9 cellular contexts compared by ENCODE assay signal in the genomic region with DNA sequence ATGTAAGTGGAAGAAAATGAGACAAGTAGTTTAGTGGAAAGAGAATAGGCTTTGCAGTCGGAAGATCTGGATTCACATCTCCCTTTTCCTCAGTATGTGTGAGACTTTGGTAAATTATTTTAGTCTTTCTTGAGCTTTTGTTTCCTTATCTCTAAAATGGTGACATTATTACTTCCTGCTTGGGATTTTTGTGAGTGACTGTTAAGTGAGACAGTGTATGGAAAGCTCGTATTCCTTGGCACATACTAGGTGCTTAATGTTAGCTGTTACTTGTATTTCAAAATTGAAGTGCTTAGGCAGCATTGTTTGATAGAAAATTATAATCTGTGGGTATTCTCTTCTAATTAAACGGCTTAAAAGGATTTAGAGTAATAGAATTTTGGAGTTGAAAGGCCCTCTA. TPM values are rescaled to one million over a fixed set of nuclear protein-coding genes. Genes with fewer than 3 reads are reported as not detected.
A peak's percentile ranks its signal among the peaks of the same experiment; 100 is the strongest.
DNase-seq lines count a peak whose midpoint lies in the region; ATAC-seq and TF ChIP-seq lines count a peak whose summit lies in the region.
"Had no signal": no experiment of that assay in that cellular context is flagged by ENCODE, and none has a peak within 500 bp of the region (broad histone marks: within the 10 kb centered on the region; RNA-seq: fewer than 3 reads in every experiment).

No MANE protein-coding gene starts in this region.

- H3K9ac ChIP-seq in iPS-15b (ENCODE audit: low read depth, low read length), result no peak overlapping the region

- no peak for ATAC-seq in activated B cell treated with CpG ODN at 0.5 μM for 24 hours (ENCODE audit: low read depth)
- no peak for ATAC-seq in stimulated activated naive CD8-positive, alpha-beta T cell treated with anti-CD3 and anti-CD28 coated beads, Interleukin-15, amount 100 ng/mL, for 72 hours
- ATAC-seq in GM19452 (IDR thresholded peaks at IDR 0.05; ENCODE audit: unreplicated experiment), result no peak
- no peak for ATAC-seq in HG02981 (IDR thresholded peaks at IDR 0.05; ENCODE audit: unreplicated experiment)

- peak overlapping the region; percentile 5 for H3K27ac Mint-ChIP-seq in T-helper 2 cell treated with Interferon-gamma antibody and Interleukin-4, amounts not matched to agents 5 μg/mL and 100 μg/mL, for 36 hours
- H3K27ac Mint-ChIP-seq in activated B cell treated with CpG ODN at 0.5 μM for 24 hours, result no peak overlapping the region
- H3K27ac Mint-ChIP-seq in stimulated activated naive CD8-positive, alpha-beta T cell treated with anti-CD3 and anti-CD28 coated beads, Interleukin-15, amount 100 ng/mL, for 72 hours, result peak overlapping the region; percentile 0 to 14

- peaks cover 3% of the 10 kb centered on the region for H3K4me1 ChIP-seq in iPS-15b (ENCODE audit: control insufficient read depth, insufficient read depth, low read length)

- intact Hi-C loops in activated B cell treated with CpG ODN at 0.5 μM for 24 hours (cut with micrococcal nuclease), result loop anchor here (2.0 to 5.0 kb wide), 3 partner anchors 13 to 1899 kb away; a partner anchor contains a TSS

- H3K36me3 ChIP-seq in iPS-15b (ENCODE audit: control insufficient read depth, insufficient read depth, low read length), result no peaks in the 10 kb centered on the region

- TF ChIP-seq CTCF in activated B cell treated with CpG ODN at 0.5 μM for 24 hours (IDR thresholded peaks at IDR 0.05), result no peak

- H3K27me3 Mint-ChIP-seq in T-helper 2 cell treated with Interferon-gamma antibody and Interleukin-4, amounts not matched to agents 5 μg/mL and 100 μg/mL, for 36 hours (ENCODE audit: low read depth), result peaks cover 6% of the 10 kb centered on the region
- H3K27me3 Mint-ChIP-seq in activated B cell treated with CpG ODN at 0.5 μM for 24 hours, result no peaks in the 10 kb centered on the region
- no peaks in the 10 kb centered on the region for H3K27me3 Mint-ChIP-seq in stimulated activated naive CD8-positive, alpha-beta T cell treated with anti-CD3 and anti-CD28 coated beads, Interleukin-15, amount 100 ng/mL, for 72 hours

- peaks cover 26% of the 10 kb centered on the region for H3K4me1 Mint-ChIP-seq in T-helper 2 cell treated with Interferon-gamma antibody and Interleukin-4, amounts not matched to agents 5 μg/mL and 100 μg/mL, for 36 hours (ENCODE audit: low read depth)
- peaks cover 60% of the 10 kb centered on the region for H3K4me1 Mint-ChIP-seq in activated B cell treated with CpG ODN at 0.5 μM for 24 hours
- peaks cover 38% of the 10 kb centered on the region for H3K4me1 Mint-ChIP-seq in stimulated activated naive CD8-positive, alpha-beta T cell treated with anti-CD3 and anti-CD28 coated beads, Interleukin-15, amount 100 ng/mL, for 72 hours

- peaks cover 25% of the 10 kb centered on the region for H3K36me3 Mint-ChIP-seq in T-helper 2 cell treated with Interferon-gamma antibody and Interleukin-4, amounts not matched to agents 5 μg/mL and 100 μg/mL, for 36 hours (ENCODE audit: low read depth)
- H3K36me3 Mint-ChIP-seq in activated B cell treated with CpG ODN at 0.5 μM for 24 hours (ENCODE audit: low read depth), result peaks cover 23% of the 10 kb centered on the region

- H3K9me3 Mint-ChIP-seq in T-helper 2 cell treated with Interferon-gamma antibody and Interleukin-4, amounts not matched to agents 5 μg/mL and 100 μg/mL, for 36 hours, result no peaks in the 10 kb centered on the region
- no peaks in the 10 kb centered on the region for H3K9me3 Mint-ChIP-seq in activated B cell treated with CpG ODN at 0.5 μM for 24 hours
- H3K9me3 Mint-ChIP-seq in stimulated activated naive CD8-positive, alpha-beta T cell treated with anti-CD3 and anti-CD28 coated beads, Interleukin-15, amount 100 ng/mL, for 72 hours, result no peaks in the 10 kb centered on the region

- no peaks in the 10 kb centered on the region for H3K27me3 ChIP-seq in iPS-15b (ENCODE audit: control insufficient read depth, insufficient read depth, low read length)

- no peak for DNase-seq in T-helper 2 cell treated with Interferon-gamma antibody and Interleukin-4, amounts not matched to agents 5 μg/mL and 100 μg/mL, for 36 hours (ENCODE audit: low spot score)
- no peak for DNase-seq in T-helper 2 cell
- no peak for DNase-seq in activated B cell treated with CpG ODN at 0.5 μM for 24 hours
- DNase-seq in stimulated activated naive CD8-positive, alpha-beta T cell treated with anti-CD3 and anti-CD28 coated beads, Interleukin-15, amount 100 ng/mL, for 72 hours, result no peak
- DNase-seq in NK-92 (lab: John Stamatoyannopoulos, UW; ENCODE audit: unreplicated experiment), result no peak
- DNase-seq: ACHN had no signal

- peak overlapping the region; percentile 97 for H3K4me3 Mint-ChIP-seq in T-helper 2 cell treated with Interferon-gamma antibody and Interleukin-4, amounts not matched to agents 5 μg/mL and 100 μg/mL, for 36 hours
- peak overlapping the region; percentile 65 for H3K4me3 Mint-ChIP-seq in activated B cell treated with CpG ODN at 0.5 μM for 24 hours
- H3K4me3 Mint-ChIP-seq in stimulated activated naive CD8-positive, alpha-beta T cell treated with anti-CD3 and anti-CD28 coated beads, Interleukin-15, amount 100 ng/mL, for 72 hours, result peak overlapping the region; percentile 94 to 99

- peak overlapping the region; percentile 18 for H3K4me3 ChIP-seq in iPS-15b (ENCODE audit: low read depth, low read length)

- CTCF ChIA-PET in activated B cell treated with CpG ODN at 0.5 μM for 24 hours (lab: Charles Lee), result interaction anchor here (2.0 kb wide), 1 partner anchor 34 kb away, joined by 9 read pairs; no protein-coding TSS in a partner anchor

- no peaks in the 10 kb centered on the region for H3K9me3 ChIP-seq in iPS-15b (ENCODE audit: control insufficient read depth, insufficient read depth, low read length)

- POLR2A ChIA-PET in activated B cell treated with CpG ODN at 0.5 μM for 24 hours (lab: Charles Lee), result no interaction called here

RNA-seq across cellular contexts. Expression of a gene that starts 2.0 kb away (rescaled TPM):
- 125 and 152 TPM in 2 replicates for total RNA-seq in activated B cell treated with CpG ODN at 0.5 μM for 24 hours
